Comparison of ENCODE assay signal across 31 cellular contexts in genomic region chr18:75818336-75818735, GRCh38.
"Had no signal": no experiment of that assay in that cellular context is flagged by ENCODE, and none has a peak within 500 bp of the region (broad histone marks: within the 10 kb centered on the region; RNA-seq: fewer than 3 reads in every experiment).

No MANE protein-coding gene starts in this region.

- H3K9ac ChIP-seq: KMS-11 had no signal

- H3K36me3 ChIP-seq: cardiac muscle cell, SJSA1 had no signal

- H3K4me1 ChIP-seq: SJSA1 had no signal

- H3K27ac ChIP-seq: cardiac muscle cell, KMS-11, SJSA1 had no signal

- ATAC-seq: activated CD8-positive, alpha-beta T cell treated with anti-CD3 and anti-CD28 coated beads for 36 hours; activated T-cell treated with anti-CD3 and anti-CD28 coated beads, Interleukin-2, amount 50 U/mL, for 72 hours; activated T-helper 17 cell treated with anti-CD3 and anti-CD28 coated beads, Interleukin-2, amount 50 U/mL, for 72 hours; Panc1 had no signal

- DNase-seq: activated CD4-positive, alpha-beta T cell treated with anti-CD3 and anti-CD28 coated beads, Interleukin-2, amount 10 ng/mL, durations not matched to agents 24 days and 14 days; activated CD4-positive, alpha-beta T cell treated with anti-CD3 and anti-CD28 coated beads, Interleukin-2, amount 50 U/mL, for 4 hours; activated CD8-positive, alpha-beta T cell treated with anti-CD3 and anti-CD28 coated beads for 36 hours; activated effector memory CD4-positive, alpha-beta T cell treated with anti-CD3 and anti-CD28 coated beads, Interleukin-2, amount 50 U/mL, for 16 hours; activated naive CD4-positive, alpha-beta T cell; activated naive CD4-positive, alpha-beta T cell treated with anti-CD3 and anti-CD28 coated beads, Interleukin-2, amount 50 U/mL, for 16 hours; activated naive CD8-positive, alpha-beta T cell treated with anti-CD3 and anti-CD28 coated beads for 36 hours; activated T-cell treated with anti-CD3 and anti-CD28 coated beads, Interleukin-2, amount 50 U/mL, for 1 hour; activated T-cell treated with anti-CD3 and anti-CD28 coated beads, Interleukin-2, amount 50 U/mL, for 72 hours; amniotic stem cell; aorta; MM.1S; MV-4-11; NCI-H1092; NCI-H1417; NCI-H146; NCI-H187; NCI-H2029 treated with DMSO at 0.1 percent for 48 hours; NCI-H2171 treated with DMSO at 0.1 percent for 48 hours; NCI-H2227 treated with DMSO at 0.1 percent for 48 hours; NCI-H446; NCI-H510A treated with DMSO at 0.1 percent for 48 hours; NCI-H774; SHP77; SW 1271; T1000 had no signal

- H3K27me3 ChIP-seq: cardiac muscle cell, SJSA1 had no signal

- H3K4me2 ChIP-seq: KMS-11 had no signal

- H3K4me3 ChIP-seq: cardiac muscle cell, SJSA1 had no signal

- H3K9me3 ChIP-seq: SJSA1 had no signal
